1 cellular context compared by ENCODE assay signal in genomic region chr20:3407426-3408250, GRCh38.
TF ChIP-seq lines count a peak whose summit lies in the region.

Gene DNAAF9 (minus strand): TSS chr20:3407669. CDS start chr20:3407557, 112 bp downstream.

TF ChIP-seq in K562, 482 proteins besides CTCF, POLR2A, EP300 and RAD21 (continued from another document):
- TF ChIP-seq ELF1 (tag; IDR thresholded peaks at IDR 0.05): peak; percentile 37
- no peak for TF ChIP-seq PTBP1 (IDR thresholded peaks at IDR 0.05; ENCODE audit: low read depth, low read length)
- peak; percentile 77 for TF ChIP-seq RBBP5 (IDR thresholded peaks at IDR 0.05; ENCODE audit: borderline replicate concordance, insufficient read depth, low read length, poor library complexity, severe bottlenecking)
- peak; percentile 57 for TF ChIP-seq ZNF766 (CRISPR knock-in tag; conservative IDR thresholded peaks at IDR 0.05)
- peak; percentile 43 for TF ChIP-seq HMGN3 (IDR thresholded peaks at IDR 0.05; ENCODE audit: borderline replicate concordance, extremely low read depth, insufficient read length, low read depth, low read length)
- TF ChIP-seq HMGXB4 (CRISPR knock-in tag; IDR thresholded peaks at IDR 0.05): no peak
- TF ChIP-seq GABPA (tag; conservative IDR thresholded peaks at IDR 0.05; ENCODE audit: low read depth): peak; percentile 44
- TF ChIP-seq MEIS2 (IDR thresholded peaks at IDR 0.05; ENCODE audit: partially characterized antibody): no peak
- TF ChIP-seq MAZ (CRISPR knock-in tag; conservative IDR thresholded peaks at IDR 0.05 in 1 of 2, IDR thresholded peaks at IDR 0.05 in 1 of 2): peak; percentile 54 to 78; a peak in 2 of 4 replicates
- peak in 1 of 3 experiments; percentile 56; a peak in 2 of 6 replicates for TF ChIP-seq ZBTB11 (CRISPR knock-in tag; IDR thresholded peaks at IDR 0.05)
- TF ChIP-seq CHD1 (IDR thresholded peaks at IDR 0.05; ENCODE audit: low read length): peak; percentile 53
- peak; percentile 34; the same call in 1 of the 2 replicates for TF ChIP-seq ZNF316 (IDR thresholded peaks at IDR 0.05)
- no peak for TF ChIP-seq ZNF717 (CRISPR knock-in tag; IDR thresholded peaks at IDR 0.05)
- no peak for TF ChIP-seq ATF6 (CRISPR knock-in tag; IDR thresholded peaks at IDR 0.05)
- no peak for TF ChIP-seq ZNF274 (IDR thresholded peaks at IDR 0.05; ENCODE audit: borderline replicate concordance, low read depth, low read length)
- TF ChIP-seq HDAC6 (IDR thresholded peaks at IDR 0.05; ENCODE audit: low read depth, low read length): peak; percentile 41; the same call in 1 of the 2 replicates
- TF ChIP-seq ESRRA (IDR thresholded peaks at IDR 0.05; ENCODE audit: borderline replicate concordance, low read depth): no peak
- TF ChIP-seq NONO (IDR thresholded peaks at IDR 0.05; ENCODE audit: low read depth in 2 of 2, low read length in 1 of 2): peak in 1 of 2 experiments; percentile 97; a peak in 3 of 4 replicates
- TF ChIP-seq JUND (IDR thresholded peaks at IDR 0.05; ENCODE audit: borderline replicate concordance, low read depth, low read length): peak; percentile 2; the same call in 1 of the 2 replicates
- TF ChIP-seq JUND (tag; IDR thresholded peaks at IDR 0.05; ENCODE audit: borderline replicate concordance, low read depth, low read length): no peak
- TF ChIP-seq ZNF76 (CRISPR knock-in tag; IDR thresholded peaks at IDR 0.05; ENCODE audit: borderline replicate concordance): no peak
- peak; percentile 91 for TF ChIP-seq VEZF1 (CRISPR knock-in tag; IDR thresholded peaks at IDR 0.05)
- TF ChIP-seq CTBP1 (IDR thresholded peaks at IDR 0.05; ENCODE audit: borderline replicate concordance): peak; percentile 21; the same call in 1 of the 2 replicates
- TF ChIP-seq TFAP4 (CRISPR knock-in tag; IDR thresholded peaks at IDR 0.05; ENCODE audit: borderline replicate concordance): peak; percentile 66
- TF ChIP-seq MAX (CRISPR knock-in tag; IDR thresholded peaks at IDR 0.05): 0 out of 2 replicates have a peak, but pooled peaks have one; percentile 35
- no peak; the same call in 1 of the 2 replicates for TF ChIP-seq CREB1 (IDR thresholded peaks at IDR 0.05)
- TF ChIP-seq CREB1 (CRISPR knock-in tag; IDR thresholded peaks at IDR 0.05): peak; percentile 64
- TF ChIP-seq HNRNPLL (IDR thresholded peaks at IDR 0.05; ENCODE audit: low read depth, low read length, poor library complexity, severe bottlenecking): peak; percentile 69
- no peak for TF ChIP-seq ZFPM2 (CRISPR knock-in tag; IDR thresholded peaks at IDR 0.05)
- no peak for TF ChIP-seq DIDO1 (tag; IDR thresholded peaks at IDR 0.05; ENCODE audit: low read depth)
- TF ChIP-seq NFATC3 (IDR thresholded peaks at IDR 0.05): no peak
- TF ChIP-seq ZHX1 (conservative IDR thresholded peaks at IDR 0.05; ENCODE audit: low read length): no peak
- TF ChIP-seq TCF7L2 (IDR thresholded peaks at IDR 0.05; ENCODE audit: low read depth, low read length): peak; percentile 35; the same call in 1 of the 2 replicates
- TF ChIP-seq TEAD1 (CRISPR knock-in tag; IDR thresholded peaks at IDR 0.05): 0 out of 4 replicates have a peak, but pooled peaks of 1 of the 2 experiments have one; percentile 11
- peak; percentile 83 for TF ChIP-seq POLR2G (IDR thresholded peaks at IDR 0.05; ENCODE audit: low read depth, low read length)
- peak in 1 of 2 experiments; percentile 45; a peak in 1 of 4 replicates for TF ChIP-seq ZNF639 (CRISPR knock-in tag; conservative IDR thresholded peaks at IDR 0.05 in 1 of 2, IDR thresholded peaks at IDR 0.05 in 1 of 2)
- TF ChIP-seq TAF1 (IDR thresholded peaks at IDR 0.05; ENCODE audit: control insufficient read depth, extremely low read depth, insufficient read depth, low read length, severe bottlenecking): peak; percentile 43
- no peak for TF ChIP-seq TEAD4 (IDR thresholded peaks at IDR 0.05; ENCODE audit: low read length)
- no peak for TF ChIP-seq TEAD4 (CRISPR knock-in tag; IDR thresholded peaks at IDR 0.05; ENCODE audit: borderline replicate concordance)
- no peak for TF ChIP-seq ZNF583 (CRISPR knock-in tag; IDR thresholded peaks at IDR 0.05)
- TF ChIP-seq POLR2H (tag; IDR thresholded peaks at IDR 0.05; ENCODE audit: low read depth): peak; percentile 30; the same call in 1 of the 2 replicates
- 0 out of 2 replicates have a peak, but pooled peaks have one; percentile 45 for TF ChIP-seq ZNF511 (CRISPR knock-in tag; IDR thresholded peaks at IDR 0.05)
- TF ChIP-seq CTCFL (IDR thresholded peaks at IDR 0.05; ENCODE audit: borderline replicate concordance, insufficient read depth, low read depth, low read length, poor library complexity, severe bottlenecking): peak; percentile 56
- TF ChIP-seq YY1 (IDR thresholded peaks at IDR 0.05; ENCODE audit: borderline replicate concordance in 1 of 3, control insufficient read depth in 1 of 3, extremely low read depth in 1 of 3, insufficient read depth in 3 of 3, insufficient read length in 1 of 3, insufficient replicate concordance in 2 of 3, low read depth in 1 of 3, low read length in 2 of 3): peak in 2 of 3 experiments; percentile 57 to 75
- peak; percentile 96 for TF ChIP-seq ZBTB7A (IDR thresholded peaks at IDR 0.05; ENCODE audit: borderline replicate concordance, control insufficient read depth, low read depth, low read length)
- TF ChIP-seq ZNF584 (CRISPR knock-in tag; IDR thresholded peaks at IDR 0.05; ENCODE audit: low read depth): peak; percentile 67; the same call in 1 of the 2 replicates
TF ChIP-seq in K562: peak in this region for 61.
